Comparison of ENCODE assay signal across 35 cellular contexts in genomic region chr14:105219753-105220152, GRCh38.
"Had no signal": no experiment of that assay in that cellular context is flagged by ENCODE, and none has a peak within 500 bp of the region (broad histone marks: within the 10 kb centered on the region; RNA-seq: fewer than 3 reads in every experiment).

No MANE protein-coding gene starts in this region.

- H3K4me1 Mint-ChIP-seq: activated B cell treated with CpG ODN at 0.5 μM for 24 hours; activated CD4-positive, alpha-beta T cell treated with anti-CD3 and anti-CD28 coated beads, Interleukin-2, amount 10 ng/mL, durations not matched to agents 24 days and 14 days; activated naive CD8-positive, alpha-beta T cell treated with anti-CD3 and anti-CD28 coated beads for 36 hours had no signal

- ATAC-seq: activated CD8-positive, alpha-beta T cell treated with anti-CD3 and anti-CD28 coated beads for 36 hours; activated naive CD4-positive, alpha-beta T cell treated with anti-CD3 and anti-CD28 coated beads, Interleukin-2, amount 50 U/mL, for 72 hours; activated T-cell treated with anti-CD3 and anti-CD28 coated beads, Interleukin-2, amount 50 U/mL, for 4 hours; activated T-cell treated with anti-CD3 and anti-CD28 coated beads, Interleukin-2, amount 50 U/mL, for 72 hours; activated T-helper 17 cell treated with anti-CD3 and anti-CD28 coated beads, Interleukin-2, amount 50 U/mL, for 72 hours; body of pancreas had no signal

- H3K4me1 ChIP-seq: body of pancreas, breast epithelium had no signal

- H3K9me3 Mint-ChIP-seq: activated B cell treated with CpG ODN at 0.5 μM for 24 hours; activated CD4-positive, alpha-beta memory T cell treated with anti-CD3 and anti-CD28 coated beads for 36 hours; activated CD4-positive, alpha-beta T cell treated with anti-CD3 and anti-CD28 coated beads, Interleukin-2, amount 10 ng/mL, durations not matched to agents 24 days and 14 days; activated CD8-positive, alpha-beta T cell treated with anti-CD3 and anti-CD28 coated beads for 36 hours; activated naive CD4-positive, alpha-beta T cell treated with anti-CD3 and anti-CD28 coated beads for 36 hours; activated naive CD4-positive, alpha-beta T cell treated with anti-CD3 and anti-CD28 coated beads, Interleukin-2, amount 50 U/mL, for 72 hours; activated naive CD8-positive, alpha-beta T cell treated with anti-CD3 and anti-CD28 coated beads for 36 hours; activated T-cell treated with anti-CD3 and anti-CD28 coated beads, Interleukin-2, amount 50 U/mL, for 4 hours; activated T-helper 1 cell treated with anti-CD3 and anti-CD28 coated beads, Interleukin-12 subunit alpha, Interleukin-12 subunit beta, Interleukin-2, Interleukin-4 antibody, amounts not matched to agents 30 ng/mL and 10 ng/mL and 1 ng/mL, durations not matched to agents 14 hours and 24 hours and 36 hours; activated T-helper 17 cell treated with anti-CD3 and anti-CD28 coated beads, Interleukin-2, amount 50 U/mL, for 72 hours; central memory CD8-positive, alpha-beta T cell; T-helper 1 cell treated with Interleukin-12 subunit alpha and Interleukin-12 subunit beta and Interleukin-4 antibody, amounts not matched to agents 30 μg/mL and 1 μg/mL, for 36 hours; T-helper 2 cell treated with Interferon-gamma antibody and Interleukin-4, amounts not matched to agents 5 μg/mL and 100 μg/mL, for 36 hours had no signal

- H3K27ac ChIP-seq: body of pancreas, brain microvascular endothelial cell, breast epithelium had no signal

- H3K4me3 ChIP-seq: adrenal gland, body of pancreas, breast epithelium had no signal

- H3K36me3 ChIP-seq: breast epithelium had no signal

- H3K27me3 ChIP-seq: adrenal gland, body of pancreas, brain microvascular endothelial cell, breast epithelium had no signal

- H3K27ac Mint-ChIP-seq: activated B cell treated with CpG ODN at 0.5 μM for 24 hours; activated CD4-positive, alpha-beta memory T cell treated with anti-CD3 and anti-CD28 coated beads for 36 hours; activated CD4-positive, alpha-beta T cell treated with anti-CD3 and anti-CD28 coated beads, Interleukin-2, amount 10 ng/mL, durations not matched to agents 24 days and 14 days; activated CD8-positive, alpha-beta T cell treated with anti-CD3 and anti-CD28 coated beads for 36 hours; activated naive CD4-positive, alpha-beta T cell treated with anti-CD3 and anti-CD28 coated beads for 36 hours; activated naive CD8-positive, alpha-beta T cell treated with anti-CD3 and anti-CD28 coated beads for 36 hours; activated T-cell treated with anti-CD3 and anti-CD28 coated beads, Interleukin-2, amount 50 U/mL, for 72 hours; activated T-helper 1 cell treated with anti-CD3 and anti-CD28 coated beads, Interleukin-12 subunit alpha, Interleukin-12 subunit beta, Interleukin-2, Interleukin-4 antibody, amounts not matched to agents 30 ng/mL and 10 ng/mL and 1 ng/mL, durations not matched to agents 14 hours and 24 hours and 36 hours; activated T-helper 17 cell treated with anti-CD3 and anti-CD28 coated beads, Interleukin-2, amount 50 U/mL, for 72 hours; T-helper 1 cell treated with Interleukin-12 subunit alpha and Interleukin-12 subunit beta and Interleukin-4 antibody, amounts not matched to agents 30 μg/mL and 1 μg/mL, for 36 hours; T-helper 2 cell treated with Interferon-gamma antibody and Interleukin-4, amounts not matched to agents 5 μg/mL and 100 μg/mL, for 36 hours had no signal

- DNase-seq: activated B cell treated with CpG ODN at 0.5 μM for 24 hours; activated CD4-positive, alpha-beta memory T cell treated with anti-CD3 and anti-CD28 coated beads for 36 hours; activated CD4-positive, alpha-beta T cell treated with anti-CD3 and anti-CD28 coated beads for 4 hours; activated CD4-positive, alpha-beta T cell treated with anti-CD3 and anti-CD28 coated beads, Interleukin-2, amount 10 ng/mL, durations not matched to agents 24 days and 14 days; activated CD4-positive, alpha-beta T cell treated with anti-CD3 and anti-CD28 coated beads, Interleukin-2, amount 50 U/mL, for 1 hour; activated CD4-positive, alpha-beta T cell treated with anti-CD3 and anti-CD28 coated beads, Interleukin-2, amount 50 U/mL, for 4 hours; activated CD4-positive, CD25-positive, alpha-beta regulatory T cell treated with anti-CD3 and anti-CD28 coated beads, Interleukin-2, amount 50 U/mL, for 72 hours; activated CD8-positive, alpha-beta memory T cell treated with anti-CD3 and anti-CD28 coated beads, Interleukin-2, amount 50 U/mL, for 4 hours; activated CD8-positive, alpha-beta T cell treated with anti-CD3 and anti-CD28 coated beads for 36 hours; activated effector memory CD4-positive, alpha-beta T cell treated with anti-CD3 and anti-CD28 coated beads, Interleukin-2, amount 50 U/mL, for 16 hours; activated gamma-delta T cell treated with Interleukin-2 at 50 U/mL for 16 hours; activated naive CD4-positive, alpha-beta T cell; activated naive CD4-positive, alpha-beta T cell treated with anti-CD3 and anti-CD28 coated beads for 36 hours; activated naive CD4-positive, alpha-beta T cell treated with anti-CD3 and anti-CD28 coated beads, Interleukin-2, amount 50 U/mL, for 16 hours; activated naive CD8-positive, alpha-beta T cell treated with anti-CD3 and anti-CD28 coated beads for 36 hours; activated T-cell treated with anti-CD3 and anti-CD28 coated beads for 4 hours; activated T-cell treated with anti-CD3 and anti-CD28 coated beads, Interleukin-2, amount 50 U/mL, for 1 hour; activated T-cell treated with anti-CD3 and anti-CD28 coated beads, Interleukin-2, amount 50 U/mL, for 4 hours; activated T-cell treated with anti-CD3 and anti-CD28 coated beads, Interleukin-2, amount 50 U/mL, for 72 hours; adrenal gland; amniotic stem cell; aorta; body of pancreas; brain microvascular endothelial cell; cerebellar nuclear complex; T-helper 1 cell; T-helper 2 cell; T-helper 9 cell had no signal

- H3K27me3 Mint-ChIP-seq: activated B cell treated with CpG ODN at 0.5 μM for 24 hours; activated CD4-positive, alpha-beta memory T cell treated with anti-CD3 and anti-CD28 coated beads for 36 hours; activated CD4-positive, alpha-beta T cell treated with anti-CD3 and anti-CD28 coated beads, Interleukin-2, amount 10 ng/mL, durations not matched to agents 24 days and 14 days; activated CD8-positive, alpha-beta T cell treated with anti-CD3 and anti-CD28 coated beads for 36 hours; activated naive CD8-positive, alpha-beta T cell treated with anti-CD3 and anti-CD28 coated beads for 36 hours; activated T-helper 17 cell treated with anti-CD3 and anti-CD28 coated beads, Interleukin-2, amount 50 U/mL, for 72 hours; central memory CD8-positive, alpha-beta T cell had no signal

- H3K9me3 ChIP-seq: adrenal gland, body of pancreas, breast epithelium had no signal

- H3K4me3 Mint-ChIP-seq: activated B cell treated with CpG ODN at 0.5 μM for 24 hours; activated CD4-positive, alpha-beta memory T cell treated with anti-CD3 and anti-CD28 coated beads for 36 hours; activated CD4-positive, alpha-beta T cell treated with anti-CD3 and anti-CD28 coated beads, Interleukin-2, amount 10 ng/mL, durations not matched to agents 24 days and 14 days; activated CD8-positive, alpha-beta T cell treated with anti-CD3 and anti-CD28 coated beads for 36 hours; activated naive CD4-positive, alpha-beta T cell treated with anti-CD3 and anti-CD28 coated beads for 36 hours; activated naive CD8-positive, alpha-beta T cell treated with anti-CD3 and anti-CD28 coated beads for 36 hours; activated T-cell treated with anti-CD3 and anti-CD28 coated beads, Interleukin-2, amount 50 U/mL, for 4 hours; activated T-cell treated with anti-CD3 and anti-CD28 coated beads, Interleukin-2, amount 50 U/mL, for 72 hours; activated T-helper 1 cell treated with anti-CD3 and anti-CD28 coated beads, Interleukin-12 subunit alpha, Interleukin-12 subunit beta, Interleukin-2, Interleukin-4 antibody, amounts not matched to agents 30 ng/mL and 10 ng/mL and 1 ng/mL, durations not matched to agents 14 hours and 24 hours and 36 hours; activated T-helper 17 cell treated with anti-CD3 and anti-CD28 coated beads, Interleukin-2, amount 50 U/mL, for 72 hours; central memory CD8-positive, alpha-beta T cell; T-helper 1 cell treated with Interleukin-12 subunit alpha and Interleukin-12 subunit beta and Interleukin-4 antibody, amounts not matched to agents 30 μg/mL and 1 μg/mL, for 36 hours; T-helper 2 cell treated with Interferon-gamma antibody and Interleukin-4, amounts not matched to agents 5 μg/mL and 100 μg/mL, for 36 hours had no signal
